In genomic region chr2:213036836-213037235, GRCh38 we compare ENCODE assay signal across 15 cellular contexts.
DNase-seq lines count a peak whose midpoint lies in the region; ATAC-seq and TF ChIP-seq lines count a peak whose summit lies in the region.
"Had no signal": no experiment of that assay in that cellular context is flagged by ENCODE, and none has a peak within 500 bp of the region (broad histone marks: within the 10 kb centered on the region; RNA-seq: fewer than 3 reads in every experiment).

No MANE protein-coding gene starts in this region.

- H3K9me3 ChIP-seq in mammary epithelial cell (replicated peaks; ENCODE audit: insufficient read depth, low read length): no peaks in the 10 kb centered on the region
- H3K9me3 ChIP-seq: thyroid gland had no signal

- no peaks in the 10 kb centered on the region for H4K20me1 ChIP-seq in mammary epithelial cell (ENCODE audit: insufficient read depth, low read length)

- H2AFZ ChIP-seq in mammary epithelial cell (ENCODE audit: low read depth, low read length): no peak overlapping the region

- TF ChIP-seq CTCF in mammary epithelial cell (conservative IDR thresholded peaks at IDR 0.05 in 1 of 2, IDR thresholded peaks at IDR 0.05 in 1 of 2; ENCODE audit: extremely low read depth in 1 of 2, insufficient read depth in 1 of 2, low read depth in 1 of 2, low read length in 2 of 2) (no peak), MCF 10A (IDR thresholded peaks at IDR 0.05; ENCODE audit: unreplicated experiment) (no peak)

- H3K27me3 Mint-ChIP-seq in MCF 10A (ENCODE audit: insufficient read depth, unreplicated experiment): no peaks in the 10 kb centered on the region
- no peaks in the 10 kb centered on the region for H3K27me3 Mint-ChIP-seq in stimulated activated naive CD8-positive, alpha-beta T cell treated with anti-CD3 and anti-CD28 coated beads, Interleukin-15, Interleukin-2, amounts not matched to agents 100 ng/mL and 50 ng/mL, for 24 hours

- H3K9me3 Mint-ChIP-seq in MCF 10A (ENCODE audit: unreplicated experiment): no peaks in the 10 kb centered on the region
- no peaks in the 10 kb centered on the region for H3K9me3 Mint-ChIP-seq in stimulated activated naive CD8-positive, alpha-beta T cell treated with anti-CD3 and anti-CD28 coated beads, Interleukin-15, Interleukin-2, amounts not matched to agents 100 ng/mL and 50 ng/mL, for 24 hours

- dilution Hi-C loops in mammary epithelial cell (cut with HindIII; ENCODE audit: low sequenced_read_pairs): no loop called here

- 47% methylated on average over 1 of the region's 1 CpG for WGBS in mammary epithelial cell (ENCODE audit: low coverage, missing lambda C conversion rate)

- DNase-seq in mammary epithelial cell (peak; percentile 40), MCF 10A (ENCODE audit: unreplicated experiment) (no peak), RKO (ENCODE audit: low spot score) (peak; percentile 1), fibroblast of peridontal ligament (ENCODE audit: extremely low read depth) (peak; percentile 54), NCI-H69 (lab: John Stamatoyannopoulos, UW) (no peak)
- DNase-seq: 8988T; activated naive CD4-positive, alpha-beta T cell treated with anti-CD3 and anti-CD28 coated beads, Interleukin-2, amount 50 U/mL, for 16 hours; DMS 273 treated with DMSO at 0.1 percent for 48 hours; MM.1S; nucleus accumbens; thyroid gland had no signal

- intact Hi-C loops in mammary epithelial cell (cut with micrococcal nuclease) (no loop called here), MCF 10A (cut with micrococcal nuclease) (no loop called here)

- H3K4me1 ChIP-seq in mammary epithelial cell (ENCODE audit: insufficient read depth, low read length): no peaks in the 10 kb centered on the region

- POLR2A ChIA-PET in MCF 10A (lab: Yijun Ruan, JAX): no interaction called here

- in situ Hi-C loops in mammary epithelial cell (cut with MboI; ENCODE audit: low sequenced_read_pairs in 2 of 2): no loop called here

- no peak overlapping the region for H3K27ac Mint-ChIP-seq in MCF 10A (ENCODE audit: low read depth, unreplicated experiment)
- peak overlapping the region; percentile 27 for H3K27ac Mint-ChIP-seq in stimulated activated naive CD8-positive, alpha-beta T cell treated with anti-CD3 and anti-CD28 coated beads, Interleukin-15, Interleukin-2, amounts not matched to agents 100 ng/mL and 50 ng/mL, for 24 hours

- H3K27ac ChIP-seq in mammary epithelial cell (ENCODE audit: insufficient read depth, low read depth, low read length): no peak overlapping the region
- H3K27ac ChIP-seq: thyroid gland, VCaP had no signal

- ATAC-seq in HG02759 (IDR thresholded peaks at IDR 0.05; ENCODE audit: unreplicated experiment): no peak
- ATAC-seq in HG02588 (IDR thresholded peaks at IDR 0.05; ENCODE audit: unreplicated experiment): no peak

- CTCF ChIA-PET in mammary epithelial cell (lab: Charles Lee; ENCODE audit: low non-redundant PET): no interaction called here
- CTCF ChIA-PET in MCF 10A (lab: Yijun Ruan, JAX): no interaction called here

- no peaks in the 10 kb centered on the region for H3K36me3 ChIP-seq in mammary epithelial cell (ENCODE audit: insufficient read depth, low read length)
- H3K36me3 ChIP-seq: thyroid gland had no signal

- H3K4me3 Mint-ChIP-seq in MCF 10A (ENCODE audit: unreplicated experiment): no peak overlapping the region
- no peak overlapping the region for H3K4me3 Mint-ChIP-seq in stimulated activated naive CD8-positive, alpha-beta T cell treated with anti-CD3 and anti-CD28 coated beads, Interleukin-15, Interleukin-2, amounts not matched to agents 100 ng/mL and 50 ng/mL, for 24 hours

- no peaks in the 10 kb centered on the region for H3K79me2 ChIP-seq in mammary epithelial cell (ENCODE audit: insufficient read depth, low read length)

- H3K4me3 ChIP-seq in mammary epithelial cell (replicated peaks in 1 of 3; ENCODE audit: insufficient read depth in 1 of 3, low read depth in 2 of 3, low read length in 3 of 3): no peak overlapping the region
- H3K4me3 ChIP-seq: thyroid gland had no signal

- H3K4me1 Mint-ChIP-seq in MCF 10A (ENCODE audit: insufficient read depth, unreplicated experiment): peaks cover 5% of the 10 kb centered on the region
- peaks cover 51% of the 10 kb centered on the region for H3K4me1 Mint-ChIP-seq in stimulated activated naive CD8-positive, alpha-beta T cell treated with anti-CD3 and anti-CD28 coated beads, Interleukin-15, Interleukin-2, amounts not matched to agents 100 ng/mL and 50 ng/mL, for 24 hours (ENCODE audit: low read depth)

- peaks cover 14% of the 10 kb centered on the region for H3K36me3 Mint-ChIP-seq in MCF 10A (ENCODE audit: insufficient read depth, unreplicated experiment)
- peaks cover 2% of the 10 kb centered on the region for H3K36me3 Mint-ChIP-seq in stimulated activated naive CD8-positive, alpha-beta T cell treated with anti-CD3 and anti-CD28 coated beads, Interleukin-15, Interleukin-2, amounts not matched to agents 100 ng/mL and 50 ng/mL, for 24 hours (ENCODE audit: low read depth)

- no peak overlapping the region for H3K4me2 ChIP-seq in mammary epithelial cell (ENCODE audit: insufficient read depth, low read depth, low read length)

- no TSS peak for BruUV-seq in mammary epithelial cell (replicated peaks; lab: Mats Ljungman, UMichigan)
- no TSS peak for BruUV-seq in MCF 10A (replicated peaks; lab: Mats Ljungman, UMichigan)

- no peaks in the 10 kb centered on the region for H3K27me3 ChIP-seq in mammary epithelial cell (ENCODE audit: insufficient read depth, low read length)
- H3K27me3 ChIP-seq: thyroid gland had no signal

- H3K9ac ChIP-seq in mammary epithelial cell (ENCODE audit: insufficient read depth, low read length): no peak overlapping the region

Comparison
In these comparisons a context has a peak if more than half of its experiments do, and no peak if none do; other contexts are left out.
1. DNase-seq: peak in mammary epithelial cell (single experiment), RKO (single experiment) and fibroblast of peridontal ligament (single experiment); none in MCF 10A (single experiment) and NCI-H69 (single experiment).